ENCODE assay signal across 8 cellular contexts in genomic region chr19:53395840-53396580, GRCh38. TPM values are rescaled to one million over a fixed set of nuclear protein-coding genes. Genes with fewer than 3 reads are reported as not detected.
DNase-seq lines count a peak whose midpoint lies in the region; ATAC-seq and TF ChIP-seq lines count a peak whose summit lies in the region.
"Not testable (repeated sequence)": the region's sequence is repeated elsewhere in the genome, so short reads cannot be mapped to it uniquely, and the experiment has no call there.

No MANE protein-coding gene starts in this region.

- H3K27ac ChIP-seq in ACC112 (ENCODE audit: low read depth, low read length); GM23338 (ENCODE audit: low read depth); skeletal muscle tissue (ENCODE audit: low read depth, low read length): not testable (repeated sequence)
- H3K27ac ChIP-seq in hepatocyte (peak overlapping the region; percentile 96), muscle layer of duodenum (ENCODE audit: low read length) (peak overlapping the region; percentile 23)

- not testable (repeated sequence) for H2AFZ ChIP-seq in ACC112 (ENCODE audit: low read length, unreplicated experiment); GM23338
- H2AFZ ChIP-seq in hepatocyte, result peak overlapping the region; percentile 92

- H3K36me3 ChIP-seq in ACC112 (ENCODE audit: insufficient read depth, low read length); hepatocyte (replicated peaks; ENCODE audit: insufficient read depth, low read depth): not testable (repeated sequence)
- peaks cover 11% of the 10 kb centered on the region; the same call in 1 of the 2 replicates for H3K36me3 ChIP-seq in GM23338 (ENCODE audit: insufficient read depth)
- peaks cover 5 to 10% of the 10 kb centered on the region in 2 donors for H3K36me3 ChIP-seq in muscle layer of duodenum (ENCODE audit: control insufficient read depth in 1 of 2, insufficient read depth in 2 of 2, low read length in 2 of 2)
- peaks cover 8 to 12% (median 11%) of the 10 kb centered on the region in 3 donors for H3K36me3 ChIP-seq in skeletal muscle tissue (ENCODE audit: control insufficient read depth in 3 of 3, insufficient read depth in 3 of 3, low read length in 3 of 3)

- H3K9me3 ChIP-seq in hepatocyte (ENCODE audit: low read depth); muscle layer of duodenum (ENCODE audit: control insufficient read depth in 1 of 2, low read length in 2 of 2); skeletal muscle tissue (ENCODE audit: control insufficient read depth in 3 of 3, low read length in 3 of 3): not testable (repeated sequence)

- H3K9me2 ChIP-seq in GM23338 (ENCODE audit: insufficient read depth); hepatocyte (replicated peaks; ENCODE audit: insufficient read depth): not testable (repeated sequence)

- not testable (repeated sequence) for H3K27ac Mint-ChIP-seq in GM23338
- peak overlapping the region; percentile 85 for H3K27ac Mint-ChIP-seq in activated T-helper 1 cell treated with anti-CD3 and anti-CD28 coated beads, Interleukin-12 subunit alpha, Interleukin-12 subunit beta, Interleukin-2, Interleukin-4 antibody, amounts not matched to agents 30 ng/mL and 10 ng/mL and 1 ng/mL, durations not matched to agents 14 hours and 24 hours and 36 hours
- peak overlapping the region; percentile 86 for H3K27ac Mint-ChIP-seq in dendritic cell treated with granulocyte-macrophage colony-stimulating factor and Interleukin-4, amounts not matched to agents 40 ng/mL and 50 ng/mL, for 4 days

- H4K20me1 ChIP-seq in GM23338 (replicated peaks; ENCODE audit: insufficient read depth); hepatocyte (ENCODE audit: insufficient read depth, poor library complexity, severe bottlenecking): not testable (repeated sequence)

- peak overlapping the region; percentile 100 for H3K4me2 ChIP-seq in GM23338
- peak overlapping the region; percentile 97 for H3K4me2 ChIP-seq in hepatocyte

- H3K9ac ChIP-seq in skeletal muscle tissue (ENCODE audit: low read depth in 1 of 3, low read length in 3 of 3), result peak overlapping the region; percentile 77 to 81 (median 81)

- peaks cover 20% of the 10 kb centered on the region for H3K27me3 Mint-ChIP-seq in GM23338 (ENCODE audit: insufficient read depth, low read depth, poor library complexity)
- H3K27me3 Mint-ChIP-seq in activated T-helper 1 cell treated with anti-CD3 and anti-CD28 coated beads, Interleukin-12 subunit alpha, Interleukin-12 subunit beta, Interleukin-2, Interleukin-4 antibody, amounts not matched to agents 30 ng/mL and 10 ng/mL and 1 ng/mL, durations not matched to agents 14 hours and 24 hours and 36 hours (ENCODE audit: insufficient read depth); dendritic cell treated with granulocyte-macrophage colony-stimulating factor and Interleukin-4, amounts not matched to agents 40 ng/mL and 50 ng/mL, for 4 days: not testable (repeated sequence)

- not testable (repeated sequence) for H3K27me3 ChIP-seq in ACC112 (ENCODE audit: insufficient read depth, low read length); GM23338 (ENCODE audit: insufficient read depth); hepatocyte; muscle layer of duodenum (ENCODE audit: low read depth, low read length); skeletal muscle tissue (ENCODE audit: control insufficient read depth in 3 of 3, insufficient read depth in 3 of 3, low read length in 3 of 3)

- WGBS in hepatocyte (ENCODE audit: low lambda C conversion rate, missing lambda C conversion rate), result 1% methylated on average over 9 of the region's 9 CpGs

- H3F3A ChIP-seq in GM23338 (replicated peaks; ENCODE audit: low read depth), result not testable (repeated sequence)

- peaks cover 13% of the 10 kb centered on the region for H3K79me2 ChIP-seq in ACC112 (ENCODE audit: control insufficient read depth, insufficient read depth, low read length, unreplicated experiment)
- peaks cover 15% of the 10 kb centered on the region for H3K79me2 ChIP-seq in GM23338 (replicated peaks; ENCODE audit: insufficient read depth)
- H3K79me2 ChIP-seq in hepatocyte, result peaks cover 36% of the 10 kb centered on the region

- H3K4me3 ChIP-seq in ACC112 (ENCODE audit: low read depth, low read length) (peak overlapping the region; percentile 87), GM23338 (peak overlapping the region; percentile 97), hepatocyte (peak overlapping the region; percentile 99), muscle layer of duodenum (ENCODE audit: low read depth in 1 of 2, low read length in 2 of 2) (peak overlapping the region; percentile 69 to 82), skeletal muscle tissue (ENCODE audit: low read length in 3 of 3) (peak overlapping the region; percentile 82 to 88 (median 85))

- peaks cover 18% of the 10 kb centered on the region for H3K36me3 Mint-ChIP-seq in GM23338 (ENCODE audit: low read depth)
- peaks cover 23% of the 10 kb centered on the region for H3K36me3 Mint-ChIP-seq in activated T-helper 1 cell treated with anti-CD3 and anti-CD28 coated beads, Interleukin-12 subunit alpha, Interleukin-12 subunit beta, Interleukin-2, Interleukin-4 antibody, amounts not matched to agents 30 ng/mL and 10 ng/mL and 1 ng/mL, durations not matched to agents 14 hours and 24 hours and 36 hours (ENCODE audit: low read depth)
- peaks cover 56% of the 10 kb centered on the region for H3K36me3 Mint-ChIP-seq in dendritic cell treated with granulocyte-macrophage colony-stimulating factor and Interleukin-4, amounts not matched to agents 40 ng/mL and 50 ng/mL, for 4 days (ENCODE audit: low read depth)

- peak overlapping the region; percentile 98 for H3K4me3 Mint-ChIP-seq in GM23338
- peak overlapping the region; percentile 98 for H3K4me3 Mint-ChIP-seq in activated T-helper 1 cell treated with anti-CD3 and anti-CD28 coated beads, Interleukin-12 subunit alpha, Interleukin-12 subunit beta, Interleukin-2, Interleukin-4 antibody, amounts not matched to agents 30 ng/mL and 10 ng/mL and 1 ng/mL, durations not matched to agents 14 hours and 24 hours and 36 hours
- peak overlapping the region; percentile 91 for H3K4me3 Mint-ChIP-seq in dendritic cell treated with granulocyte-macrophage colony-stimulating factor and Interleukin-4, amounts not matched to agents 40 ng/mL and 50 ng/mL, for 4 days

- ATAC-seq in GM23338, result peak; percentile 7; the same call in 2 of the 3 replicates

- peaks cover 25% of the 10 kb centered on the region for H3K4me1 Mint-ChIP-seq in GM23338
- peaks cover 27% of the 10 kb centered on the region for H3K4me1 Mint-ChIP-seq in activated T-helper 1 cell treated with anti-CD3 and anti-CD28 coated beads, Interleukin-12 subunit alpha, Interleukin-12 subunit beta, Interleukin-2, Interleukin-4 antibody, amounts not matched to agents 30 ng/mL and 10 ng/mL and 1 ng/mL, durations not matched to agents 14 hours and 24 hours and 36 hours (ENCODE audit: low read depth)
- H3K4me1 Mint-ChIP-seq in dendritic cell treated with granulocyte-macrophage colony-stimulating factor and Interleukin-4, amounts not matched to agents 40 ng/mL and 50 ng/mL, for 4 days (ENCODE audit: low read depth), result peaks cover 21% of the 10 kb centered on the region

- TF ChIP-seq CTCF in GM23338 (conservative IDR thresholded peaks at IDR 0.05; ENCODE audit: low read depth in 2 of 2); hepatocyte (IDR thresholded peaks at IDR 0.05; ENCODE audit: poor library complexity): not testable (repeated sequence)

- intact Hi-C loops in activated T-helper 1 cell treated with anti-CD3 and anti-CD28 coated beads, Interleukin-12 subunit alpha, Interleukin-12 subunit beta, Interleukin-2, Interleukin-4 antibody, amounts not matched to agents 30 ng/mL and 10 ng/mL and 1 ng/mL, durations not matched to agents 14 hours and 24 hours and 36 hours (cut with micrococcal nuclease), result loop anchor here (1.0 to 10.0 kb wide), 9 partner anchors 31 to 758 kb away; partner anchors contain the start of genes ZNF160, ZNF525, ZNF761 and ZNF813
- intact Hi-C loops in dendritic cell treated with granulocyte-macrophage colony-stimulating factor and Interleukin-4, amounts not matched to agents 40 ng/mL and 50 ng/mL, for 4 days (cut with micrococcal nuclease), result loop anchor here (1.0 to 5.0 kb wide), 3 partner anchors 63 to 201 kb away; partner anchors contain the start of gene ZNF845

- not testable (repeated sequence) for H3K4me1 ChIP-seq in ACC112 (ENCODE audit: control insufficient read depth, insufficient read depth, low read length, unreplicated experiment); muscle layer of duodenum (ENCODE audit: control insufficient read depth in 1 of 2, insufficient read depth in 2 of 2, low read length in 2 of 2)
- H3K4me1 ChIP-seq in GM23338 (ENCODE audit: insufficient read depth) (peaks cover 30% of the 10 kb centered on the region), hepatocyte (ENCODE audit: insufficient read depth) (peaks cover 13% of the 10 kb centered on the region), skeletal muscle tissue (ENCODE audit: control insufficient read depth in 3 of 3, insufficient read depth in 3 of 3, low read length in 3 of 3) (peaks cover 9 to 16% (median 11%) of the 10 kb centered on the region in 3 donors)

- not testable (repeated sequence) for H3K9me3 Mint-ChIP-seq in GM23338
- peaks cover 30% of the 10 kb centered on the region for H3K9me3 Mint-ChIP-seq in activated T-helper 1 cell treated with anti-CD3 and anti-CD28 coated beads, Interleukin-12 subunit alpha, Interleukin-12 subunit beta, Interleukin-2, Interleukin-4 antibody, amounts not matched to agents 30 ng/mL and 10 ng/mL and 1 ng/mL, durations not matched to agents 14 hours and 24 hours and 36 hours
- peaks cover 48% of the 10 kb centered on the region for H3K9me3 Mint-ChIP-seq in dendritic cell treated with granulocyte-macrophage colony-stimulating factor and Interleukin-4, amounts not matched to agents 40 ng/mL and 50 ng/mL, for 4 days

- peak; percentile 51 for DNase-seq in GM23338 (ENCODE audit: low spot score)
- peak; percentile 32 for DNase-seq in OCI-M1 (lab: John Stamatoyannopoulos, UW)
- not testable (repeated sequence) for DNase-seq in activated T-helper 1 cell treated with anti-CD3 and anti-CD28 coated beads, Interleukin-12 subunit alpha, Interleukin-12 subunit beta, Interleukin-2, Interleukin-4 antibody, amounts not matched to agents 30 ng/mL and 10 ng/mL and 1 ng/mL, durations not matched to agents 14 hours and 24 hours and 36 hours (ENCODE audit: low spot score); hepatocyte (ENCODE audit: low spot score)

RNA-seq across cellular contexts. Expression of gene ZNF765, which starts 1.1 kb away (rescaled TPM):
- 30.0 and 33.4 TPM in 2 replicates for total RNA-seq in GM23338 (2014; rRNA removed; shearing (Covaris generic))
- polyA plus RNA-seq in GM23338 (2016; fragmentation: Nextera tagmentation; extraction: Ambion mirVana) (9.8 and 10.3 TPM in 2 replicates), hepatocyte (9.3 and 12.7 TPM in 2 replicates)
- total RNA-seq in activated T-helper 1 cell treated with anti-CD3 and anti-CD28 coated beads, Interleukin-12 subunit alpha, Interleukin-12 subunit beta, Interleukin-2, Interleukin-4 antibody, amounts not matched to agents 30 ng/mL and 10 ng/mL and 1 ng/mL, durations not matched to agents 14 hours and 24 hours and 36 hours, result 9.2 and 10.8 TPM in 2 replicates
- total RNA-seq in hepatocyte (16.4 and 24.5 TPM in 2 replicates), skeletal muscle tissue (13.0 TPM)

RNA-seq across cellular contexts. Expression of gene ZNF525, which starts 30.5 kb away (rescaled TPM):
- total RNA-seq in GM23338 (2014; rRNA removed; shearing (Covaris generic)), result 74.0 and 99.8 TPM in 2 replicates
- polyA plus RNA-seq in GM23338 (2016; fragmentation: Nextera tagmentation; extraction: Ambion mirVana) (29.5 and 39.3 TPM in 2 replicates), hepatocyte (3.8 and 4.5 TPM in 2 replicates)
- 16.5 and 19.0 TPM in 2 replicates for total RNA-seq in activated T-helper 1 cell treated with anti-CD3 and anti-CD28 coated beads, Interleukin-12 subunit alpha, Interleukin-12 subunit beta, Interleukin-2, Interleukin-4 antibody, amounts not matched to agents 30 ng/mL and 10 ng/mL and 1 ng/mL, durations not matched to agents 14 hours and 24 hours and 36 hours
- total RNA-seq in hepatocyte (12.2 and 14.2 TPM in 2 replicates), skeletal muscle tissue (7.8 TPM)

RNA-seq across cellular contexts. Expression of gene ZNF761, which starts 35.8 kb away (rescaled TPM):
- 35.0 and 40.1 TPM in 2 replicates for total RNA-seq in GM23338 (2014; rRNA removed; shearing (Covaris generic))
- 13.4 and 17.1 TPM in 2 replicates for polyA plus RNA-seq in GM23338 (2016; fragmentation: Nextera tagmentation; extraction: Ambion mirVana)
- 9.9 and 12.3 TPM in 2 replicates for total RNA-seq in activated T-helper 1 cell treated with anti-CD3 and anti-CD28 coated beads, Interleukin-12 subunit alpha, Interleukin-12 subunit beta, Interleukin-2, Interleukin-4 antibody, amounts not matched to agents 30 ng/mL and 10 ng/mL and 1 ng/mL, durations not matched to agents 14 hours and 24 hours and 36 hours
- 27.7 and 28.1 TPM in 2 replicates for total RNA-seq in hepatocyte
- 11.5 and 13.5 TPM in 2 replicates for polyA plus RNA-seq in hepatocyte
- total RNA-seq in skeletal muscle tissue, result 4.2 TPM
